ENCODE assay signal across 1 cellular context in the genomic region with DNA sequence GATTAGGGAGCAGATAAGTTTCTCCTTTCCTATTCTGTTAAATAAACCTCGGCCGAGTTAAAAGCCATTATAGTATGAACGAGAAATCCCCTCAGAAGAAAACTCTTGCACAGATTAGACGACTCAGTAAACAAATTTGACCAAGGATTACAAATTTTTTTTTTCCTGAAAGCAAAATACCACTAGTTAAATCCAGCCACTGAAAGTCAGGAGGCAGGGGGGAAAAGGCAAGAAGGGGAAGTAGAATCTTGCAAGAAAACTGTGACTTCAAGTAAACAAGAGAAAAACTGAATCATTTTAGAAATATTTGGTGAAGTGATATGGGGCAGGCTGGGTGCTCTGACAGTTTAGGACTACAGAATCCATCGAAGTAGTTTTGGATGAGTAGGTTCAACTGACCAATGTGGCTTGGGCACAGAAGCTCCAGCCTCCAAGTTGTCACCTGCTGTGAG.
TF ChIP-seq lines count a peak whose summit lies in the region.

No MANE protein-coding gene starts in this region.

TF ChIP-seq in HepG2, 621 proteins besides CTCF, POLR2A, EP300 and RAD21 (continued from another document and continues in another):
- TF ChIP-seq, protein P1, sequence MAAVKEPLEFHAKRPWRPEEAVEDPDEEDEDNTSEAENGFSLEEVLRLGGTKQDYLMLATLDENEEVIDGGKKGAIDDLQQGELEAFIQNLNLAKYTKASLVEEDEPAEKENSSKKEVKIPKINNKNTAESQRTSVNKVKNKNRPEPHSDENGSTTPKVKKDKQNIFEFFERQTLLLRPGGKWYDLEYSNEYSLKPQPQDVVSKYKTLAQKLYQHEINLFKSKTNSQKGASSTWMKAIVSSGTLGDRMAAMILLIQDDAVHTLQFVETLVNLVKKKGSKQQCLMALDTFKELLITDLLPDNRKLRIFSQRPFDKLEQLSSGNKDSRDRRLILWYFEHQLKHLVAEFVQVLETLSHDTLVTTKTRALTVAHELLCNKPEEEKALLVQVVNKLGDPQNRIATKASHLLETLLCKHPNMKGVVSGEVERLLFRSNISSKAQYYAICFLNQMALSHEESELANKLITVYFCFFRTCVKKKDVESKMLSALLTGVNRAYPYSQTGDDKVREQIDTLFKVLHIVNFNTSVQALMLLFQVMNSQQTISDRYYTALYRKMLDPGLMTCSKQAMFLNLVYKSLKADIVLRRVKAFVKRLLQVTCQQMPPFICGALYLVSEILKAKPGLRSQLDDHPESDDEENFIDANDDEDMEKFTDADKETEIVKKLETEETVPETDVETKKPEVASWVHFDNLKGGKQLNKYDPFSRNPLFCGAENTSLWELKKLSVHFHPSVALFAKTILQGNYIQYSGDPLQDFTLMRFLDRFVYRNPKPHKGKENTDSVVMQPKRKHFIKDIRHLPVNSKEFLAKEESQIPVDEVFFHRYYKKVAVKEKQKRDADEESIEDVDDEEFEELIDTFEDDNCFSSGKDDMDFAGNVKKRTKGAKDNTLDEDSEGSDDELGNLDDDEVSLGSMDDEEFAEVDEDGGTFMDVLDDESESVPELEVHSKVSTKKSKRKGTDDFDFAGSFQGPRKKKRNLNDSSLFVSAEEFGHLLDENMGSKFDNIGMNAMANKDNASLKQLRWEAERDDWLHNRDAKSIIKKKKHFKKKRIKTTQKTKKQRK (IDR thresholded peaks at IDR 0.05; ENCODE audit: low read length): no peak
- TF ChIP-seq ZSCAN22 (CRISPR knock-in tag; IDR thresholded peaks at IDR 0.05): no peak
- no peak for TF ChIP-seq ZNF20 (CRISPR knock-in tag; IDR thresholded peaks at IDR 0.05)
- no peak for TF ChIP-seq ZNF577 (CRISPR knock-in tag; IDR thresholded peaks at IDR 0.05; ENCODE audit: borderline replicate concordance, low read depth)
- TF ChIP-seq, protein P2, sequence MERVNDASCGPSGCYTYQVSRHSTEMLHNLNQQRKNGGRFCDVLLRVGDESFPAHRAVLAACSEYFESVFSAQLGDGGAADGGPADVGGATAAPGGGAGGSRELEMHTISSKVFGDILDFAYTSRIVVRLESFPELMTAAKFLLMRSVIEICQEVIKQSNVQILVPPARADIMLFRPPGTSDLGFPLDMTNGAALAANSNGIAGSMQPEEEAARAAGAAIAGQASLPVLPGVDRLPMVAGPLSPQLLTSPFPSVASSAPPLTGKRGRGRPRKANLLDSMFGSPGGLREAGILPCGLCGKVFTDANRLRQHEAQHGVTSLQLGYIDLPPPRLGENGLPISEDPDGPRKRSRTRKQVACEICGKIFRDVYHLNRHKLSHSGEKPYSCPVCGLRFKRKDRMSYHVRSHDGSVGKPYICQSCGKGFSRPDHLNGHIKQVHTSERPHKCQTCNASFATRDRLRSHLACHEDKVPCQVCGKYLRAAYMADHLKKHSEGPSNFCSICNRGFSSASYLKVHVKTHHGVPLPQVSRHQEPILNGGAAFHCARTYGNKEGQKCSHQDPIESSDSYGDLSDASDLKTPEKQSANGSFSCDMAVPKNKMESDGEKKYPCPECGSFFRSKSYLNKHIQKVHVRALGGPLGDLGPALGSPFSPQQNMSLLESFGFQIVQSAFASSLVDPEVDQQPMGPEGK (CRISPR knock-in tag; IDR thresholded peaks at IDR 0.05): no peak
- TF ChIP-seq, protein P3, sequence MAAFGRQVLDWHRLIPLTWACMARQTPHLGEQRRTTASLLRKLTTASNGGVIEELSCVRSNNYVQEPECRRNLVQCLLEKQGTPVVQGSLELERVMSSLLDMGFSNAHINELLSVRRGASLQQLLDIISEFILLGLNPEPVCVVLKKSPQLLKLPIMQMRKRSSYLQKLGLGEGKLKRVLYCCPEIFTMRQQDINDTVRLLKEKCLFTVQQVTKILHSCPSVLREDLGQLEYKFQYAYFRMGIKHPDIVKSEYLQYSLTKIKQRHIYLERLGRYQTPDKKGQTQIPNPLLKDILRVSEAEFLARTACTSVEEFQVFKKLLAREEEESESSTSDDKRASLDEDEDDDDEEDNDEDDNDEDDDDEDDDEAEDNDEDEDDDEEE (CRISPR knock-in tag; IDR thresholded peaks at IDR 0.05): no peak
- peak; percentile 92 for TF ChIP-seq GFI1 (CRISPR knock-in tag; IDR thresholded peaks at IDR 0.05; ENCODE audit: borderline replicate concordance)
- TF ChIP-seq TEAD2 (CRISPR knock-in tag; IDR thresholded peaks at IDR 0.05): no peak
- no peak for TF ChIP-seq ZNF431 (CRISPR knock-in tag; IDR thresholded peaks at IDR 0.05; ENCODE audit: borderline replicate concordance, low read depth)
- no peak for TF ChIP-seq ZNF550 (CRISPR knock-in tag; IDR thresholded peaks at IDR 0.05; ENCODE audit: borderline replicate concordance)
- TF ChIP-seq ZFP36L1 (CRISPR knock-in tag; IDR thresholded peaks at IDR 0.05): 0 out of 2 replicates have a peak, but pooled peaks have one; percentile 4
- TF ChIP-seq HMGA1 (CRISPR knock-in tag; conservative IDR thresholded peaks at IDR 0.05): no peak
- TF ChIP-seq, protein P4, sequence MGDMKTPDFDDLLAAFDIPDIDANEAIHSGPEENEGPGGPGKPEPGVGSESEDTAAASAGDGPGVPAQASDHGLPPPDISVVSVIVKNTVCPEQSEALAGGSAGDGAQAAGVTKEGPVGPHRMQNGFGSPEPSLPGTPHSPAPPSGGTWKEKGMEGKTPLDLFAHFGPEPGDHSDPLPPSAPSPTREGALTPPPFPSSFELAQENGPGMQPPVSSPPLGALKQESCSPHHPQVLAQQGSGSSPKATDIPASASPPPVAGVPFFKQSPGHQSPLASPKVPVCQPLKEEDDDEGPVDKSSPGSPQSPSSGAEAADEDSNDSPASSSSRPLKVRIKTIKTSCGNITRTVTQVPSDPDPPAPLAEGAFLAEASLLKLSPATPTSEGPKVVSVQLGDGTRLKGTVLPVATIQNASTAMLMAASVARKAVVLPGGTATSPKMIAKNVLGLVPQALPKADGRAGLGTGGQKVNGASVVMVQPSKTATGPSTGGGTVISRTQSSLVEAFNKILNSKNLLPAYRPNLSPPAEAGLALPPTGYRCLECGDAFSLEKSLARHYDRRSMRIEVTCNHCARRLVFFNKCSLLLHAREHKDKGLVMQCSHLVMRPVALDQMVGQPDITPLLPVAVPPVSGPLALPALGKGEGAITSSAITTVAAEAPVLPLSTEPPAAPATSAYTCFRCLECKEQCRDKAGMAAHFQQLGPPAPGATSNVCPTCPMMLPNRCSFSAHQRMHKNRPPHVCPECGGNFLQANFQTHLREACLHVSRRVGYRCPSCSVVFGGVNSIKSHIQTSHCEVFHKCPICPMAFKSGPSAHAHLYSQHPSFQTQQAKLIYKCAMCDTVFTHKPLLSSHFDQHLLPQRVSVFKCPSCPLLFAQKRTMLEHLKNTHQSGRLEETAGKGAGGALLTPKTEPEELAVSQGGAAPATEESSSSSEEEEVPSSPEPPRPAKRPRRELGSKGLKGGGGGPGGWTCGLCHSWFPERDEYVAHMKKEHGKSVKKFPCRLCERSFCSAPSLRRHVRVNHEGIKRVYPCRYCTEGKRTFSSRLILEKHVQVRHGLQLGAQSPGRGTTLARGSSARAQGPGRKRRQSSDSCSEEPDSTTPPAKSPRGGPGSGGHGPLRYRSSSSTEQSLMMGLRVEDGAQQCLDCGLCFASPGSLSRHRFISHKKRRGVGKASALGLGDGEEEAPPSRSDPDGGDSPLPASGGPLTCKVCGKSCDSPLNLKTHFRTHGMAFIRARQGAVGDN (CRISPR knock-in tag; IDR thresholded peaks at IDR 0.05): no peak
- TF ChIP-seq ZNF383 (CRISPR knock-in tag; IDR thresholded peaks at IDR 0.05; ENCODE audit: borderline replicate concordance): no peak
- TF ChIP-seq ZNF547 (CRISPR knock-in tag; IDR thresholded peaks at IDR 0.05): no peak
- TF ChIP-seq ZEB1 (IDR thresholded peaks at IDR 0.05; ENCODE audit: insufficient replicate concordance, low read depth): no peak
- no peak for TF ChIP-seq PCBP1 (IDR thresholded peaks at IDR 0.05; ENCODE audit: borderline replicate concordance, low read depth, low read length)
- TF ChIP-seq PPARG (CRISPR knock-in tag; conservative IDR thresholded peaks at IDR 0.05): no peak
- TF ChIP-seq RBAK (CRISPR knock-in tag; IDR thresholded peaks at IDR 0.05): no peak
- TF ChIP-seq, protein P5, sequence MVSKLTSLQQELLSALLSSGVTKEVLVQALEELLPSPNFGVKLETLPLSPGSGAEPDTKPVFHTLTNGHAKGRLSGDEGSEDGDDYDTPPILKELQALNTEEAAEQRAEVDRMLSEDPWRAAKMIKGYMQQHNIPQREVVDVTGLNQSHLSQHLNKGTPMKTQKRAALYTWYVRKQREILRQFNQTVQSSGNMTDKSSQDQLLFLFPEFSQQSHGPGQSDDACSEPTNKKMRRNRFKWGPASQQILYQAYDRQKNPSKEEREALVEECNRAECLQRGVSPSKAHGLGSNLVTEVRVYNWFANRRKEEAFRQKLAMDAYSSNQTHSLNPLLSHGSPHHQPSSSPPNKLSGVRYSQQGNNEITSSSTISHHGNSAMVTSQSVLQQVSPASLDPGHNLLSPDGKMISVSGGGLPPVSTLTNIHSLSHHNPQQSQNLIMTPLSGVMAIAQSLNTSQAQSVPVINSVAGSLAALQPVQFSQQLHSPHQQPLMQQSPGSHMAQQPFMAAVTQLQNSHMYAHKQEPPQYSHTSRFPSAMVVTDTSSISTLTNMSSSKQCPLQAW (CRISPR knock-in tag; IDR thresholded peaks at IDR 0.05): no peak
- TF ChIP-seq, protein P6, sequence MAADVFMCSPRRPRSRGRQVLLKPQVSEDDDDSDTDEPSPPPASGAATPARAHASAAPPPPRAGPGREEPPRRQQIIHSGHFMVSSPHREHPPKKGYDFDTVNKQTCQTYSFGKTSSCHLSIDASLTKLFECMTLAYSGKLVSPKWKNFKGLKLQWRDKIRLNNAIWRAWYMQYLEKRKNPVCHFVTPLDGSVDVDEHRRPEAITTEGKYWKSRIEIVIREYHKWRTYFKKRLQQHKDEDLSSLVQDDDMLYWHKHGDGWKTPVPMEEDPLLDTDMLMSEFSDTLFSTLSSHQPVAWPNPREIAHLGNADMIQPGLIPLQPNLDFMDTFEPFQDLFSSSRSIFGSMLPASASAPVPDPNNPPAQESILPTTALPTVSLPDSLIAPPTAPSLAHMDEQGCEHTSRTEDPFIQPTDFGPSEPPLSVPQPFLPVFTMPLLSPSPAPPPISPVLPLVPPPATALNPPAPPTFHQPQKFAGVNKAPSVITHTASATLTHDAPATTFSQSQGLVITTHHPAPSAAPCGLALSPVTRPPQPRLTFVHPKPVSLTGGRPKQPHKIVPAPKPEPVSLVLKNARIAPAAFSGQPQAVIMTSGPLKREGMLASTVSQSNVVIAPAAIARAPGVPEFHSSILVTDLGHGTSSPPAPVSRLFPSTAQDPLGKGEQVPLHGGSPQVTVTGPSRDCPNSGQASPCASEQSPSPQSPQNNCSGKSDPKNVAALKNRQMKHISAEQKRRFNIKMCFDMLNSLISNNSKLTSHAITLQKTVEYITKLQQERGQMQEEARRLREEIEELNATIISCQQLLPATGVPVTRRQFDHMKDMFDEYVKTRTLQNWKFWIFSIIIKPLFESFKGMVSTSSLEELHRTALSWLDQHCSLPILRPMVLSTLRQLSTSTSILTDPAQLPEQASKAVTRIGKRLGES (CRISPR knock-in tag; IDR thresholded peaks at IDR 0.05; ENCODE audit: borderline replicate concordance): no peak
- no peak for TF ChIP-seq ETV6 (CRISPR knock-in tag; conservative IDR thresholded peaks at IDR 0.05)
- TF ChIP-seq SMYD3 (CRISPR knock-in tag; IDR thresholded peaks at IDR 0.05): 0 out of 2 replicates have a peak, but pooled peaks have one; percentile 30
- TF ChIP-seq ZNF678 (CRISPR knock-in tag; IDR thresholded peaks at IDR 0.05): no peak
- TF ChIP-seq NCOA2 (CRISPR knock-in tag; IDR thresholded peaks at IDR 0.05): 0 out of 2 replicates have a peak, but pooled peaks have one; percentile 42
- TF ChIP-seq, protein P7, sequence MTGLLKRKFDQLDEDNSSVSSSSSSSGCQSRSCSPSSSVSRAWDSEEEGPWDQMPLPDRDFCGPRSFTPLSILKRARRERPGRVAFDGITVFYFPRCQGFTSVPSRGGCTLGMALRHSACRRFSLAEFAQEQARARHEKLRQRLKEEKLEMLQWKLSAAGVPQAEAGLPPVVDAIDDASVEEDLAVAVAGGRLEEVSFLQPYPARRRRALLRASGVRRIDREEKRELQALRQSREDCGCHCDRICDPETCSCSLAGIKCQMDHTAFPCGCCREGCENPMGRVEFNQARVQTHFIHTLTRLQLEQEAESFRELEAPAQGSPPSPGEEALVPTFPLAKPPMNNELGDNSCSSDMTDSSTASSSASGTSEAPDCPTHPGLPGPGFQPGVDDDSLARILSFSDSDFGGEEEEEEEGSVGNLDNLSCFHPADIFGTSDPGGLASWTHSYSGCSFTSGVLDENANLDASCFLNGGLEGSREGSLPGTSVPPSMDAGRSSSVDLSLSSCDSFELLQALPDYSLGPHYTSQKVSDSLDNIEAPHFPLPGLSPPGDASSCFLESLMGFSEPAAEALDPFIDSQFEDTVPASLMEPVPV (CRISPR knock-in tag; IDR thresholded peaks at IDR 0.05): 0 out of 2 replicates have a peak, but pooled peaks have one; percentile 28
- no peak for TF ChIP-seq LCORL (IDR thresholded peaks at IDR 0.05)
- no peak for TF ChIP-seq LCORL (CRISPR knock-in tag; IDR thresholded peaks at IDR 0.05)
- TF ChIP-seq GATAD1 (CRISPR knock-in tag; IDR thresholded peaks at IDR 0.05): no peak
- no peak for TF ChIP-seq CENPT (CRISPR knock-in tag; IDR thresholded peaks at IDR 0.05; ENCODE audit: low read depth)
- TF ChIP-seq ZSCAN12 (CRISPR knock-in tag; IDR thresholded peaks at IDR 0.05): no peak
- TF ChIP-seq, protein P8, sequence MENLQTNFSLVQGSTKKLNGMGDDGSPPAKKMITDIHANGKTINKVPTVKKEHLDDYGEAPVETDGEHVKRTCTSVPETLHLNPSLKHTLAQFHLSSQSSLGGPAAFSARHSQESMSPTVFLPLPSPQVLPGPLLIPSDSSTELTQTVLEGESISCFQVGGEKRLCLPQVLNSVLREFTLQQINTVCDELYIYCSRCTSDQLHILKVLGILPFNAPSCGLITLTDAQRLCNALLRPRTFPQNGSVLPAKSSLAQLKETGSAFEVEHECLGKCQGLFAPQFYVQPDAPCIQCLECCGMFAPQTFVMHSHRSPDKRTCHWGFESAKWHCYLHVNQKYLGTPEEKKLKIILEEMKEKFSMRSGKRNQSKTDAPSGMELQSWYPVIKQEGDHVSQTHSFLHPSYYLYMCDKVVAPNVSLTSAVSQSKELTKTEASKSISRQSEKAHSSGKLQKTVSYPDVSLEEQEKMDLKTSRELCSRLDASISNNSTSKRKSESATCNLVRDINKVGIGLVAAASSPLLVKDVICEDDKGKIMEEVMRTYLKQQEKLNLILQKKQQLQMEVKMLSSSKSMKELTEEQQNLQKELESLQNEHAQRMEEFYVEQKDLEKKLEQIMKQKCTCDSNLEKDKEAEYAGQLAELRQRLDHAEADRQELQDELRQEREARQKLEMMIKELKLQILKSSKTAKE (CRISPR knock-in tag; IDR thresholded peaks at IDR 0.05; ENCODE audit: borderline replicate concordance): no peak
- TF ChIP-seq CREM (IDR thresholded peaks at IDR 0.05): peak; percentile 57
- TF ChIP-seq CREM (CRISPR knock-in tag; IDR thresholded peaks at IDR 0.05): no peak
- no peak for TF ChIP-seq NR2C2 (CRISPR knock-in tag; IDR thresholded peaks at IDR 0.05; ENCODE audit: borderline replicate concordance)
- TF ChIP-seq ZNF333 (CRISPR knock-in tag; IDR thresholded peaks at IDR 0.05; ENCODE audit: borderline replicate concordance): no peak
- no peak for TF ChIP-seq EHMT2 (IDR thresholded peaks at IDR 0.05; ENCODE audit: borderline replicate concordance, low read depth, low read length)
- no peak for TF ChIP-seq DNMT1 (CRISPR knock-in tag; IDR thresholded peaks at IDR 0.05)
- TF ChIP-seq ZNF816 (CRISPR knock-in tag; IDR thresholded peaks at IDR 0.05; ENCODE audit: borderline replicate concordance): no peak
- TF ChIP-seq NONO (IDR thresholded peaks at IDR 0.05): no peak
- TF ChIP-seq NONO (CRISPR knock-in tag; conservative IDR thresholded peaks at IDR 0.05): no peak
- no peak for TF ChIP-seq SMC3 (IDR thresholded peaks at IDR 0.05; ENCODE audit: low read length)
- TF ChIP-seq GABPA (IDR thresholded peaks at IDR 0.05; ENCODE audit: low read depth, low read length): no peak
- TF ChIP-seq GABPA (CRISPR knock-in tag; IDR thresholded peaks at IDR 0.05; ENCODE audit: low read depth): no peak
- TF ChIP-seq DPF2 (CRISPR knock-in tag; IDR thresholded peaks at IDR 0.05; ENCODE audit: borderline replicate concordance, low read depth): no peak
- TF ChIP-seq NFYC (CRISPR knock-in tag; IDR thresholded peaks at IDR 0.05): no peak
